Comparison of ENCODE assay signal across 14 cellular contexts in genomic region chr4:184363258-184363657, GRCh38.
DNase-seq lines count a peak whose midpoint lies in the region; ATAC-seq and TF ChIP-seq lines count a peak whose summit lies in the region.
"Had no signal": no experiment of that assay in that cellular context is flagged by ENCODE, and none has a peak within 500 bp of the region (broad histone marks: within the 10 kb centered on the region; RNA-seq: fewer than 3 reads in every experiment).

No MANE protein-coding gene starts in this region.

- H4K8ac ChIP-seq in mesenchymal stem cell (ENCODE audit: low read length), result no peak overlapping the region

- TF ChIP-seq CTCF in chondrocyte (IDR thresholded peaks at IDR 0.05) (no peak), smooth muscle cell (IDR thresholded peaks at IDR 0.05; ENCODE audit: borderline replicate concordance, insufficient read depth, poor library complexity, severe bottlenecking) (no peak), glutamatergic neuron (IDR thresholded peaks at IDR 0.05; ENCODE audit: partially characterized antibody, unreplicated experiment) (no peak)

- H3K27ac Mint-ChIP-seq in chondrocyte (ENCODE audit: unreplicated experiment) (peak overlapping the region; percentile 32), glutamatergic neuron (ENCODE audit: unreplicated experiment) (no peak overlapping the region)
- H3K27ac Mint-ChIP-seq: B cell; CD4-positive, CD25-positive, alpha-beta regulatory T cell; CD8-positive, alpha-beta memory T cell had no signal

- no peak overlapping the region for H3K4ac ChIP-seq in mesenchymal stem cell (ENCODE audit: low read depth in 1 of 2, low read length in 2 of 2)

- H3K4me1 Mint-ChIP-seq in chondrocyte (ENCODE audit: low read depth) (peaks cover 42% of the 10 kb centered on the region), glutamatergic neuron (ENCODE audit: low read depth, unreplicated experiment) (no peaks in the 10 kb centered on the region)

- no peak for ATAC-seq in HG03469 (IDR thresholded peaks at IDR 0.05; ENCODE audit: unreplicated experiment)

- H3K9me3 Mint-ChIP-seq in chondrocyte (ENCODE audit: low read depth), result no peaks in the 10 kb centered on the region
- peaks cover 3% of the 10 kb centered on the region for H3K9me3 Mint-ChIP-seq in glutamatergic neuron (ENCODE audit: unreplicated experiment)
- H3K9me3 Mint-ChIP-seq: CD8-positive, alpha-beta memory T cell had no signal

- peaks cover 19 to 43% (median 30%) of the 10 kb centered on the region in 10 experiments for H3K4me1 ChIP-seq in BLaER1 treated with 17β-estradiol and CSF1 and Interleukin-3, amounts not matched to agents 10 nM and 100 nM
- H3K4me1 ChIP-seq in mesenchymal stem cell (ENCODE audit: control insufficient read depth, insufficient read depth, low read depth, low read length), result peaks cover 17% of the 10 kb centered on the region
- no peaks in the 10 kb centered on the region for H3K4me1 ChIP-seq in smooth muscle cell (ENCODE audit: low read depth)

- H3K27me3 ChIP-seq in BLaER1 treated with 17β-estradiol and CSF1 and Interleukin-3, amounts not matched to agents 10 nM and 100 nM, result no peaks in the 10 kb centered on the region
- H3K27me3 ChIP-seq in mesenchymal stem cell (ENCODE audit: control insufficient read depth in 1 of 2, insufficient read depth in 1 of 2, low read length in 2 of 2) (no peaks in the 10 kb centered on the region), smooth muscle cell (ENCODE audit: low read depth) (no peaks in the 10 kb centered on the region)

- H4K91ac ChIP-seq in mesenchymal stem cell (ENCODE audit: low read length), result no peak overlapping the region

- H3K27me3 Mint-ChIP-seq in chondrocyte (ENCODE audit: low read depth), result peaks cover 2% of the 10 kb centered on the region
- H3K27me3 Mint-ChIP-seq in glutamatergic neuron (ENCODE audit: unreplicated experiment), result peaks cover 2% of the 10 kb centered on the region
- H3K27me3 Mint-ChIP-seq: B cell; CD4-positive, CD25-positive, alpha-beta regulatory T cell had no signal

- DNase-seq in chondrocyte (ENCODE audit: low spot score) (no peak), mesenchymal stem cell (no peak), smooth muscle cell (lab: John Stamatoyannopoulos, UW; ENCODE audit: unreplicated experiment) (no peak), glutamatergic neuron (no peak), NCI-H82 (lab: John Stamatoyannopoulos, UW) (no peak)
- DNase-seq: C1 segment of cervical spinal cord; Caco-2; CD4-positive, CD25-positive, alpha-beta regulatory T cell; CD8-positive, alpha-beta memory T cell; GM23248; HCEC 1CT had no signal

- no peaks in the 10 kb centered on the region for H3K79me2 ChIP-seq in smooth muscle cell (ENCODE audit: low read depth)

- H3F3A ChIP-seq in smooth muscle cell (ENCODE audit: low read depth), result no peaks in the 10 kb centered on the region

- H3K36me3 ChIP-seq in BLaER1 treated with 17β-estradiol and CSF1 and Interleukin-3, amounts not matched to agents 10 nM and 100 nM, result no peaks in the 10 kb centered on the region; a peak in 1 of 22 replicates
- H3K36me3 ChIP-seq in mesenchymal stem cell (ENCODE audit: control insufficient read depth in 1 of 2, insufficient read depth in 2 of 2, low read depth in 1 of 2, low read length in 2 of 2) (no peaks in the 10 kb centered on the region), smooth muscle cell (ENCODE audit: low read depth) (no peaks in the 10 kb centered on the region)

- H3K4me3 Mint-ChIP-seq in chondrocyte (ENCODE audit: unreplicated experiment), result no peak overlapping the region
- no peak overlapping the region for H3K4me3 Mint-ChIP-seq in glutamatergic neuron (ENCODE audit: unreplicated experiment)
- H3K4me3 Mint-ChIP-seq: B cell; CD4-positive, CD25-positive, alpha-beta regulatory T cell; CD8-positive, alpha-beta memory T cell had no signal

- no peaks in the 10 kb centered on the region for H4K20me1 ChIP-seq in BLaER1 treated with 17β-estradiol and CSF1 and Interleukin-3, amounts not matched to agents 10 nM and 100 nM
- no peaks in the 10 kb centered on the region for H4K20me1 ChIP-seq in smooth muscle cell (ENCODE audit: low read depth)

- no peak overlapping the region for H2BK120ac ChIP-seq in mesenchymal stem cell (ENCODE audit: low read depth, low read length)

- H3K36me3 Mint-ChIP-seq in chondrocyte (ENCODE audit: low read depth) (no peaks in the 10 kb centered on the region), glutamatergic neuron (ENCODE audit: unreplicated experiment) (no peaks in the 10 kb centered on the region)
- H3K36me3 Mint-ChIP-seq: CD4-positive, CD25-positive, alpha-beta regulatory T cell had no signal

- H3K14ac ChIP-seq in mesenchymal stem cell (ENCODE audit: low read length in 2 of 2), result no peak overlapping the region

- no peak overlapping the region for H3K9ac ChIP-seq in BLaER1 treated with 17β-estradiol and CSF1 and Interleukin-3, amounts not matched to agents 10 nM and 100 nM
- H3K9ac ChIP-seq in mesenchymal stem cell (ENCODE audit: low read length), result no peak overlapping the region
- no peak overlapping the region for H3K9ac ChIP-seq in smooth muscle cell (ENCODE audit: low read depth)
- H3K9ac ChIP-seq: GM23248 had no signal

- H3K9me3 ChIP-seq in BLaER1 treated with 17β-estradiol and CSF1 and Interleukin-3, amounts not matched to agents 10 nM and 100 nM (replicated peaks in 1 of 11), result peaks cover 0 to 25% (median 13%) of the 10 kb centered on the region in 11 experiments; a peak in 15 of 22 replicates
- H3K9me3 ChIP-seq in mesenchymal stem cell (ENCODE audit: control insufficient read depth, low read length) (no peaks in the 10 kb centered on the region), smooth muscle cell (replicated peaks; ENCODE audit: low read depth) (no peaks in the 10 kb centered on the region)
- H3K9me3 ChIP-seq: Caco-2 had no signal

- H3K4me3 ChIP-seq in BLaER1 treated with 17β-estradiol and CSF1 and Interleukin-3, amounts not matched to agents 10 nM and 100 nM, result no peak overlapping the region
- H3K4me3 ChIP-seq in mesenchymal stem cell (ENCODE audit: insufficient read depth in 1 of 2, low read depth in 1 of 2, low read length in 2 of 2) (no peak overlapping the region), smooth muscle cell (no peak overlapping the region)
- H3K4me3 ChIP-seq: GM23248 had no signal

- peak overlapping the region in 1 of 2 experiments; percentile 21 for H2BK12ac ChIP-seq in mesenchymal stem cell (ENCODE audit: low read length in 2 of 2)

- no peaks in the 10 kb centered on the region for H3K79me1 ChIP-seq in mesenchymal stem cell (replicated peaks; ENCODE audit: low read length, poor library complexity, severe bottlenecking)

- no peak overlapping the region; a peak in 1 of 22 replicates for H3K27ac ChIP-seq in BLaER1 treated with 17β-estradiol and CSF1 and Interleukin-3, amounts not matched to agents 10 nM and 100 nM
- H3K27ac ChIP-seq in mesenchymal stem cell (ENCODE audit: low read length, poor library complexity, severe bottlenecking), result no peak overlapping the region
- peak overlapping the region; percentile 66 for H3K27ac ChIP-seq in smooth muscle cell (ENCODE audit: low read depth)
- H3K27ac ChIP-seq: GM23248 had no signal

- 94% methylated on average over 5 of the region's 6 CpGs for WGBS in mesenchymal stem cell
- 97% methylated on average over 6 of the region's 6 CpGs for WGBS in smooth muscle cell (ENCODE audit: low lambda C conversion rate)

- H2AFZ ChIP-seq in mesenchymal stem cell (ENCODE audit: low read depth, low read length) (no peak overlapping the region), smooth muscle cell (ENCODE audit: low read depth) (no peak overlapping the region)
- H2AFZ ChIP-seq: GM23248 had no signal

- H2AK5ac ChIP-seq in mesenchymal stem cell (ENCODE audit: low read length, severe bottlenecking), result peak overlapping the region; percentile 5

- no peak overlapping the region for H2BK5ac ChIP-seq in mesenchymal stem cell (ENCODE audit: low read depth, low read length, poor library complexity, severe bottlenecking)

- peak overlapping the region in 10 of 11 experiments; percentile 2 to 82 (median 44); a peak in 14 of 22 replicates for H3K4me2 ChIP-seq in BLaER1 treated with 17β-estradiol and CSF1 and Interleukin-3, amounts not matched to agents 10 nM and 100 nM
- H3K4me2 ChIP-seq in mesenchymal stem cell (ENCODE audit: low read length, poor library complexity, severe bottlenecking) (no peak overlapping the region), smooth muscle cell (no peak overlapping the region)

- no peak overlapping the region for H2BK15ac ChIP-seq in mesenchymal stem cell (ENCODE audit: low read depth, poor library complexity, severe bottlenecking)

- H3K18ac ChIP-seq in mesenchymal stem cell (ENCODE audit: low read depth in 1 of 2, low read length in 2 of 2), result no peak overlapping the region

- no peak overlapping the region for H3K23ac ChIP-seq in mesenchymal stem cell (ENCODE audit: low read length in 2 of 2)

Comparison
In these comparisons a context has a peak if more than half of its experiments do, and no peak if none do; other contexts are left out.
1. H3K4me2 ChIP-seq: peak in BLaER1 treated with 17β-estradiol and CSF1 and Interleukin-3, amounts not matched to agents 10 nM and 100 nM (10 of 11); none in mesenchymal stem cell (single experiment) and smooth muscle cell (single experiment).